ENCODE assay signal across 2 cellular contexts in the genomic region with DNA sequence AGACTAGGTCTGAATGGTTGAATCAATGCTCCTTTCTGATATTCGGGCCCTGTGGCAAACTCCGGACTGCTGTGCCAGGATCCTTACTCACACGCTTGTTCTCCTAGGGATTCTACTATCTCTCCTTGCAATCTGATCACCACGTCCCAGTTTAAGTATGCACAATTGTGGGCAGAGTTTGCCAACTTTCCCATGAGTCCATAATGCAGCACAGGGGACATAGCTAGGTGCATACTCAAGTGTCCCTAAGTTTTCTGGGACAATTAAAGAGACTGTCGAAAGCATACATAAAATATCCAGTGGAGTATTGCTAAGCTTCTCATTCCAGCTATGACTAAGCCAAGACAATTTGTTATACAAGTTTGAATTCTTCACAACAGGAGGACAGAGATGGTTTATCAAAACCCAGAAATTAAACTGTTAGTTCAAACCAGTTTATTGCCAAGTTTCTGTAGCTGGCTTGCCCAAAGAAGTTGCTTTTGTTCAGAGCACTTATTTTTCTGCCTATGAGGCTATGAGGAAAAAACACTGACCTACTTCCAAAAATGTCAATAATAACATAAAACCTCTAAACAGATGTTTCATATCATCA.
TF ChIP-seq lines count a peak whose summit lies in the region.

No MANE protein-coding gene starts in this region.

TF ChIP-seq in A549, 52 proteins besides CTCF, POLR2A, EP300 and RAD21:
- TF ChIP-seq CHD2 (IDR thresholded peaks at IDR 0.05; ENCODE audit: low read length, partially characterized antibody), result no peak
- TF ChIP-seq PHF8 (IDR thresholded peaks at IDR 0.05; ENCODE audit: borderline replicate concordance, low read depth), result no peak
- no peak for TF ChIP-seq CHD4 (IDR thresholded peaks at IDR 0.05; ENCODE audit: borderline replicate concordance)
- TF ChIP-seq JUNB (IDR thresholded peaks at IDR 0.05), result no peak
- no peak for TF ChIP-seq RFX5 (IDR thresholded peaks at IDR 0.05)
- TF ChIP-seq SMC3 (IDR thresholded peaks at IDR 0.05), result no peak
- TF ChIP-seq ZSCAN20 (CRISPR knock-in tag; IDR thresholded peaks at IDR 0.05), result no peak
- no peak for TF ChIP-seq TP53 (CRISPR knock-in tag; IDR thresholded peaks at IDR 0.05)
- no peak for TF ChIP-seq FOSL2 (IDR thresholded peaks at IDR 0.05)
- TF ChIP-seq FOSL2 (CRISPR knock-in tag; IDR thresholded peaks at IDR 0.05), result no peak
- TF ChIP-seq FOXS1 (CRISPR knock-in tag; IDR thresholded peaks at IDR 0.05), result no peak
- no peak for TF ChIP-seq SREBF2 (IDR thresholded peaks at IDR 0.05)
- TF ChIP-seq, protein P1, sequence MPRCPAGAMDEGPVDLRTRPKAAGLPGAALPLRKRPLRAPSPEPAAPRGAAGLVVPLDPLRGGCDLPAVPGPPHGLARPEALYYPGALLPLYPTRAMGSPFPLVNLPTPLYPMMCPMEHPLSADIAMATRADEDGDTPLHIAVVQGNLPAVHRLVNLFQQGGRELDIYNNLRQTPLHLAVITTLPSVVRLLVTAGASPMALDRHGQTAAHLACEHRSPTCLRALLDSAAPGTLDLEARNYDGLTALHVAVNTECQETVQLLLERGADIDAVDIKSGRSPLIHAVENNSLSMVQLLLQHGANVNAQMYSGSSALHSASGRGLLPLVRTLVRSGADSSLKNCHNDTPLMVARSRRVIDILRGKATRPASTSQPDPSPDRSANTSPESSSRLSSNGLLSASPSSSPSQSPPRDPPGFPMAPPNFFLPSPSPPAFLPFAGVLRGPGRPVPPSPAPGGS (IDR thresholded peaks at IDR 0.05), result no peak
- TF ChIP-seq CBX2 (IDR thresholded peaks at IDR 0.05; ENCODE audit: borderline replicate concordance, low read depth), result no peak
- TF ChIP-seq FOSB (CRISPR knock-in tag; IDR thresholded peaks at IDR 0.05), result no peak
- TF ChIP-seq, protein P2, sequence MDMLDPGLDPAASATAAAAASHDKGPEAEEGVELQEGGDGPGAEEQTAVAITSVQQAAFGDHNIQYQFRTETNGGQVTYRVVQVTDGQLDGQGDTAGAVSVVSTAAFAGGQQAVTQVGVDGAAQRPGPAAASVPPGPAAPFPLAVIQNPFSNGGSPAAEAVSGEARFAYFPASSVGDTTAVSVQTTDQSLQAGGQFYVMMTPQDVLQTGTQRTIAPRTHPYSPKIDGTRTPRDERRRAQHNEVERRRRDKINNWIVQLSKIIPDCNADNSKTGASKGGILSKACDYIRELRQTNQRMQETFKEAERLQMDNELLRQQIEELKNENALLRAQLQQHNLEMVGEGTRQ (IDR thresholded peaks at IDR 0.05), result no peak
- TF ChIP-seq, protein P3, sequence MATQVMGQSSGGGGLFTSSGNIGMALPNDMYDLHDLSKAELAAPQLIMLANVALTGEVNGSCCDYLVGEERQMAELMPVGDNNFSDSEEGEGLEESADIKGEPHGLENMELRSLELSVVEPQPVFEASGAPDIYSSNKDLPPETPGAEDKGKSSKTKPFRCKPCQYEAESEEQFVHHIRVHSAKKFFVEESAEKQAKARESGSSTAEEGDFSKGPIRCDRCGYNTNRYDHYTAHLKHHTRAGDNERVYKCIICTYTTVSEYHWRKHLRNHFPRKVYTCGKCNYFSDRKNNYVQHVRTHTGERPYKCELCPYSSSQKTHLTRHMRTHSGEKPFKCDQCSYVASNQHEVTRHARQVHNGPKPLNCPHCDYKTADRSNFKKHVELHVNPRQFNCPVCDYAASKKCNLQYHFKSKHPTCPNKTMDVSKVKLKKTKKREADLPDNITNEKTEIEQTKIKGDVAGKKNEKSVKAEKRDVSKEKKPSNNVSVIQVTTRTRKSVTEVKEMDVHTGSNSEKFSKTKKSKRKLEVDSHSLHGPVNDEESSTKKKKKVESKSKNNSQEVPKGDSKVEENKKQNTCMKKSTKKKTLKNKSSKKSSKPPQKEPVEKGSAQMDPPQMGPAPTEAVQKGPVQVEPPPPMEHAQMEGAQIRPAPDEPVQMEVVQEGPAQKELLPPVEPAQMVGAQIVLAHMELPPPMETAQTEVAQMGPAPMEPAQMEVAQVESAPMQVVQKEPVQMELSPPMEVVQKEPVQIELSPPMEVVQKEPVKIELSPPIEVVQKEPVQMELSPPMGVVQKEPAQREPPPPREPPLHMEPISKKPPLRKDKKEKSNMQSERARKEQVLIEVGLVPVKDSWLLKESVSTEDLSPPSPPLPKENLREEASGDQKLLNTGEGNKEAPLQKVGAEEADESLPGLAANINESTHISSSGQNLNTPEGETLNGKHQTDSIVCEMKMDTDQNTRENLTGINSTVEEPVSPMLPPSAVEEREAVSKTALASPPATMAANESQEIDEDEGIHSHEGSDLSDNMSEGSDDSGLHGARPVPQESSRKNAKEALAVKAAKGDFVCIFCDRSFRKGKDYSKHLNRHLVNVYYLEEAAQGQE (IDR thresholded peaks at IDR 0.05), result no peak
- TF ChIP-seq, protein P4, sequence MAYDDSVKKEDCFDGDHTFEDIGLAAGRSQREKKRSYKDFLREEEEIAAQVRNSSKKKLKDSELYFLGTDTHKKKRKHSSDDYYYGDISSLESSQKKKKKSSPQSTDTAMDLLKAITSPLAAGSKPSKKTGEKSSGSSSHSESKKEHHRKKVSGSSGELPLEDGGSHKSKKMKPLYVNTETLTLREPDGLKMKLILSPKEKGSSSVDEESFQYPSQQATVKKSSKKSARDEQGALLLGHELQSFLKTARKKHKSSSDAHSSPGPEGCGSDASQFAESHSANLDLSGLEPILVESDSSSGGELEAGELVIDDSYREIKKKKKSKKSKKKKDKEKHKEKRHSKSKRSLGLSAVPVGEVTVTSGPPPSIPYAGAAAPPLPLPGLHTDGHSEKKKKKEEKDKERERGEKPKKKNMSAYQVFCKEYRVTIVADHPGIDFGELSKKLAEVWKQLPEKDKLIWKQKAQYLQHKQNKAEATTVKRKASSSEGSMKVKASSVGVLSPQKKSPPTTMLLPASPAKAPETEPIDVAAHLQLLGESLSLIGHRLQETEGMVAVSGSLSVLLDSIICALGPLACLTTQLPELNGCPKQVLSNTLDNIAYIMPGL (CRISPR knock-in tag; IDR thresholded peaks at IDR 0.05; ENCODE audit: borderline replicate concordance), result no peak

TF ChIP-seq in IMR-90, 13 proteins besides CTCF, POLR2A, EP300 and RAD21:
- 0 out of 2 replicates have a peak, but pooled peaks have one; percentile 31 for TF ChIP-seq RFX5 (IDR thresholded peaks at IDR 0.05; ENCODE audit: low read depth, low read length)
- TF ChIP-seq, protein P5, sequence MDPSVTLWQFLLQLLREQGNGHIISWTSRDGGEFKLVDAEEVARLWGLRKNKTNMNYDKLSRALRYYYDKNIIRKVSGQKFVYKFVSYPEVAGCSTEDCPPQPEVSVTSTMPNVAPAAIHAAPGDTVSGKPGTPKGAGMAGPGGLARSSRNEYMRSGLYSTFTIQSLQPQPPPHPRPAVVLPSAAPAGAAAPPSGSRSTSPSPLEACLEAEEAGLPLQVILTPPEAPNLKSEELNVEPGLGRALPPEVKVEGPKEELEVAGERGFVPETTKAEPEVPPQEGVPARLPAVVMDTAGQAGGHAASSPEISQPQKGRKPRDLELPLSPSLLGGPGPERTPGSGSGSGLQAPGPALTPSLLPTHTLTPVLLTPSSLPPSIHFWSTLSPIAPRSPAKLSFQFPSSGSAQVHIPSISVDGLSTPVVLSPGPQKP (IDR thresholded peaks at IDR 0.05; ENCODE audit: borderline replicate concordance, low read depth, low read length), result no peak
